Comparison of ENCODE assay signal across 20 cellular contexts in the genomic region with DNA sequence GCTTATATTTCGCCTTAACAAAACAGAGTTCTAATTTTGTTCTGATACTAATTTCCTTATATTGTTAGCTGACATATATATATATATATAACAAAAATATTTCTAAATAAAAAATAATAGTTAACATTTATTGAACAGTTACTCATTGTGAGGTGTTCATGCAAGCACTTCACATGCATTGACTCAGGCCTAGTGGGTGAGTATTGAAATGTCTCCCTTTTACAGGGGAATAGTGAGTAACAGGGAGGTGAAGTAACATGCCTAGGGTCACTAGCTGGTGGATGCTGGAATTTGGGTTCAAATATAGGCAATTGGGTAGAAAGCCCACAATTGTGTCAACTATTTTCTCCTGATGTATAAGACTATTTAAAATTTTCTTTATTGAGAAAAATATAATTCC.
"Had no signal": no experiment of that assay in that cellular context is flagged by ENCODE, and none has a peak within 500 bp of the region (broad histone marks: within the 10 kb centered on the region; RNA-seq: fewer than 3 reads in every experiment).

No MANE protein-coding gene starts in this region.

- H3K9me3 ChIP-seq: colonic mucosa, heart left ventricle, psoas muscle, spleen, stomach, thoracic aorta, transverse colon had no signal

- H3K4me1 ChIP-seq: colonic mucosa, heart left ventricle, psoas muscle, spleen, stomach, transverse colon had no signal

- H3K36me3 ChIP-seq: colonic mucosa, heart left ventricle, spleen, stomach, thoracic aorta, transverse colon had no signal

- DNase-seq: colonic mucosa; dermis blood vessel endothelial cell; heart left ventricle; hypothalamus; islet precursor cell; left cardiac atrium; left ventricle myocardium superior; naive thymus-derived CD4-positive, alpha-beta T cell; nephron progenitor cell; psoas muscle; spleen; stimulated activated CD4-positive, alpha-beta T cell treated with anti-CD3 and anti-CD28 coated beads, Interleukin-15, amount 100 ng/mL, for 24 hours; stimulated activated CD4-positive, alpha-beta T cell treated with anti-CD3 and anti-CD28 coated beads, Interleukin-1b, Interleukin-23, amount 100 ng/mL, for 48 hours; stimulated activated CD4-positive, alpha-beta T cell treated with anti-CD3 and anti-CD28 coated beads, Interleukin-4, amount 100 ng/mL, for 4 hours; stimulated activated naive B cell treated with anti-CD40 and anti-IgM and Interleukin-4, amounts not matched to agents 10 μg/mL and 1 μg/mL and 100 μg/mL, for 72 hours; stomach; substantia nigra; transverse colon had no signal

- H3K27ac ChIP-seq: colonic mucosa, heart left ventricle, psoas muscle, spleen, stomach, thoracic aorta, transverse colon had no signal

- H3K27me3 ChIP-seq: colonic mucosa, heart left ventricle, spleen, stomach, transverse colon had no signal

- H3K4me3 ChIP-seq: colonic mucosa, heart left ventricle, lung, psoas muscle, spleen, stomach, thoracic aorta, transverse colon had no signal
